25 cellular contexts compared by ENCODE assay signal in genomic region chr3:45240292-45240691, GRCh38.
"Had no signal": no experiment of that assay in that cellular context is flagged by ENCODE, and none has a peak within 500 bp of the region (broad histone marks: within the 10 kb centered on the region; RNA-seq: fewer than 3 reads in every experiment).

No MANE protein-coding gene starts in this region.

- H3K4me3 ChIP-seq: colonic mucosa, esophagus squamous epithelium, gastrocnemius medialis, heart right ventricle, left lung, lower lobe of right lung, mucosa of descending colon had no signal

- DNase-seq: colonic mucosa; cortex of kidney; effector CD8-positive, alpha-beta T cell; effector memory CD8-positive, alpha-beta T cell; erythroblast; esophagus squamous epithelium; foreskin fibroblast; foreskin melanocyte; gastrocnemius medialis; glutamatergic neuron; head of caudate nucleus; heart right ventricle; hippocampal formation; left cardiac atrium; left lung; left ventricle myocardium superior; lower lobe of right lung; mesenchymal stem cell; mucosa of descending colon; naive B cell had no signal

- H3K4me1 ChIP-seq: colonic mucosa, esophagus squamous epithelium, gastrocnemius medialis, heart right ventricle, left lung, lower lobe of right lung had no signal

- FAIRE-seq: endometrium, islet of Langerhans, keratinocyte had no signal

- H3K27me3 ChIP-seq: colonic mucosa, left lung had no signal

- H3K9me3 ChIP-seq: colonic mucosa, esophagus squamous epithelium, gastrocnemius medialis, left lung, lower lobe of right lung, mucosa of descending colon had no signal

- H3K27ac ChIP-seq: colonic mucosa, epithelial cell of prostate, esophagus squamous epithelium, gastrocnemius medialis, heart right ventricle, left lung, lower lobe of right lung had no signal

- H3K36me3 ChIP-seq: colonic mucosa, esophagus squamous epithelium, gastrocnemius medialis, heart right ventricle, left lung, lower lobe of right lung had no signal

- ATAC-seq: effector memory CD8-positive, alpha-beta T cell; esophagus mucosa; gastrocnemius medialis; heart right ventricle; left cardiac atrium; left lung; left ventricle myocardium superior; lower lobe of right lung; mucosa of descending colon had no signal
